19 cellular contexts compared by ENCODE assay signal in genomic region chr15:63378946-63379345, GRCh38. TPM values are rescaled to one million over a fixed set of nuclear protein-coding genes. Genes with fewer than 3 reads are reported as not detected.
DNase-seq lines count a peak whose midpoint lies in the region; ATAC-seq and TF ChIP-seq lines count a peak whose summit lies in the region.
"Had no signal": no experiment of that assay in that cellular context is flagged by ENCODE, and none has a peak within 500 bp of the region (broad histone marks: within the 10 kb centered on the region; RNA-seq: fewer than 3 reads in every experiment).

No MANE protein-coding gene starts in this region.

- H3K9ac ChIP-seq in SK-N-SH: no peak overlapping the region

- no peaks in the 10 kb centered on the region for H3K27me3 ChIP-seq in SK-N-SH (ENCODE audit: insufficient read depth)
- H3K27me3 ChIP-seq in osteoblast (ENCODE audit: insufficient read depth, low read length): no peaks in the 10 kb centered on the region
- H3K27me3 ChIP-seq: Peyer's patch had no signal

- 97% methylated on average over 6 of the region's 7 CpGs for WGBS in SK-N-SH (ENCODE audit: low lambda C conversion rate)

- TF ChIP-seq RAD21 in SK-N-SH (IDR thresholded peaks at IDR 0.05; ENCODE audit: low read length): no peak

- H3K27ac ChIP-seq in SK-N-SH (ENCODE audit: low read depth in 2 of 2, low read length in 1 of 2) (no peak overlapping the region), osteoblast (ENCODE audit: low read depth, low read length) (no peak overlapping the region)
- H3K27ac ChIP-seq: 22Rv1 had no signal

- peaks cover 27% of the 10 kb centered on the region for H3F3A ChIP-seq in SK-N-SH (replicated peaks; ENCODE audit: insufficient read depth)

- no peaks in the 10 kb centered on the region for H3K36me3 ChIP-seq in SK-N-SH (replicated peaks in 1 of 2; ENCODE audit: control insufficient read depth in 1 of 2, insufficient read depth in 2 of 2, low read length in 1 of 2)
- no peaks in the 10 kb centered on the region for H3K36me3 ChIP-seq in osteoblast (ENCODE audit: insufficient read depth, low read length)
- H3K36me3 ChIP-seq: Peyer's patch had no signal

- DNase-seq in SK-N-SH (no peak), epithelial cell of proximal tubule (ENCODE audit: low read depth) (no peak), osteoblast (ENCODE audit: insufficient read length, low spot score, missing footprints) (no peak), C1 segment of cervical spinal cord (lab: John Stamatoyannopoulos, UW) (no peak), NCI-H524 treated with DMSO at 0.1 percent for 48 hours (lab: John Stamatoyannopoulos, UW) (no peak), T-helper 9 cell (no peak)
- DNase-seq: Caco-2, DMS53, HCEC 1CT, MM.1S, NCI-H1105 treated with DMSO at 0.1 percent for 48 hours, NCI-H187 treated with DMSO at 0.1 percent for 48 hours, NCI-H2171, SIG-M5 had no signal

- ATAC-seq in SK-N-SH treated with all-trans-retinoic acid at 6 μM for 48 hours (no peak), HG03135 (IDR thresholded peaks at IDR 0.05; ENCODE audit: unreplicated experiment) (no peak)

- H4K20me1 ChIP-seq in SK-N-SH (ENCODE audit: insufficient read depth): no peaks in the 10 kb centered on the region
- H4K20me1 ChIP-seq in osteoblast (ENCODE audit: insufficient read depth, low read length): no peaks in the 10 kb centered on the region

- POLR2A ChIA-PET in SK-N-SH (lab: Yijun Ruan, JAX): no interaction called here

- TF ChIP-seq EP300 in SK-N-SH (IDR thresholded peaks at IDR 0.05; ENCODE audit: borderline replicate concordance in 1 of 2, low read depth in 1 of 2, low read length in 1 of 2): no peak

- H3K4me3 ChIP-seq in SK-N-SH (ENCODE audit: low read depth in 2 of 2, low read length in 1 of 2) (no peak overlapping the region), epithelial cell of proximal tubule (ENCODE audit: low read depth, low read length) (peak overlapping the region; percentile 81), osteoblast (ENCODE audit: insufficient read depth, low read length) (no peak overlapping the region)
- H3K4me3 ChIP-seq: Peyer's patch had no signal

- H2AFZ ChIP-seq in SK-N-SH (ENCODE audit: low read depth) (no peak overlapping the region), osteoblast (ENCODE audit: low read length) (no peak overlapping the region)

- CTCF ChIA-PET in SK-N-SH (lab: Yijun Ruan, JAX): interaction anchor here (1.1 to 1.3 kb wide), 3 partner anchors 35 to 91 kb away, joined by 3 to 5 read pairs (median 3); no protein-coding TSS in a partner anchor

- TF ChIP-seq CTCF in SK-N-SH (IDR thresholded peaks at IDR 0.05) (no peak), epithelial cell of proximal tubule (conservative IDR thresholded peaks at IDR 0.05; ENCODE audit: low read depth, low read length) (no peak), osteoblast (IDR thresholded peaks at IDR 0.05; ENCODE audit: extremely low read depth, low read depth, low read length) (no peak)

- peaks cover 35 to 36% of the 10 kb centered on the region in 2 experiments for H3K4me1 ChIP-seq in SK-N-SH (ENCODE audit: control insufficient read depth in 1 of 2, insufficient read depth in 2 of 2, low read depth in 1 of 2, low read length in 1 of 2)
- peaks cover 57% of the 10 kb centered on the region for H3K4me1 ChIP-seq in osteoblast (ENCODE audit: insufficient read depth, low read length)
- H3K4me1 ChIP-seq: Caco-2 had no signal

- H3K9me3 ChIP-seq in SK-N-SH (no peaks in the 10 kb centered on the region), osteoblast (ENCODE audit: low read depth, low read length) (no peaks in the 10 kb centered on the region)
- H3K9me3 ChIP-seq: Caco-2, Peyer's patch had no signal

- no peaks in the 10 kb centered on the region for H3K9me2 ChIP-seq in SK-N-SH

- H3K79me2 ChIP-seq in SK-N-SH (ENCODE audit: insufficient read depth): peaks cover 59% of the 10 kb centered on the region
- H3K79me2 ChIP-seq in osteoblast (ENCODE audit: insufficient read depth, low read length): peaks cover 66% of the 10 kb centered on the region

- H3K4me2 ChIP-seq in SK-N-SH (peak overlapping the region; percentile 96), osteoblast (ENCODE audit: insufficient read depth, low read length) (peak overlapping the region; percentile 91)

TF ChIP-seq in SK-N-SH, 30 proteins besides CTCF, POLR2A, EP300 and RAD21:
- TF ChIP-seq YY1 (IDR thresholded peaks at IDR 0.05; ENCODE audit: low read depth) (no peak), USF1 (IDR thresholded peaks at IDR 0.05; ENCODE audit: borderline replicate concordance, low read depth) (no peak), RCOR1 (IDR thresholded peaks at IDR 0.05; ENCODE audit: low read length) (no peak), MEF2A (IDR thresholded peaks at IDR 0.05; ENCODE audit: borderline replicate concordance, low read depth) (no peak), NRF1 (IDR thresholded peaks at IDR 0.05; ENCODE audit: low read depth, low read length) (no peak), FOXJ3 (CRISPR knock-in tag; IDR thresholded peaks at IDR 0.05) (no peak), NFIC (IDR thresholded peaks at IDR 0.05; ENCODE audit: borderline replicate concordance) (no peak), GATA2 (CRISPR knock-in tag; IDR thresholded peaks at IDR 0.05) (no peak), SIN3A (IDR thresholded peaks at IDR 0.05; ENCODE audit: borderline replicate concordance, low read depth, low read length) (no peak), SMC3 (IDR thresholded peaks at IDR 0.05; ENCODE audit: low read depth, low read length) (no peak), TCF12 (IDR thresholded peaks at IDR 0.05) (no peak), CHD2 (IDR thresholded peaks at IDR 0.05; ENCODE audit: low read length, partially characterized antibody) (no peak), PBX3 (IDR thresholded peaks at IDR 0.05) (no peak), GABPA (IDR thresholded peaks at IDR 0.05; ENCODE audit: low read depth) (no peak)

TF ChIP-seq in SK-N-SH treated with all-trans-retinoic acid at 6 μM for 48 hours, 23 proteins besides CTCF, POLR2A, EP300 and RAD21:
- TF ChIP-seq ZFP3 (CRISPR knock-in tag; IDR thresholded peaks at IDR 0.05): no peak
TF ChIP-seq in SK-N-SH treated with all-trans-retinoic acid at 6 μM for 48 hours: peak in this region for 0.

RNA-seq across cellular contexts. Expression of gene CA12, which starts 2.7 kb away (rescaled TPM):
- 39.4 and 44.3 TPM in 2 replicates for polyA plus RNA-seq in SK-N-SH (2012; rRNA removed)
- polyA plus RNA-seq in SK-N-SH (2012; cell fraction: cytosol; rRNA removed): 32.6 and 41.3 TPM in 2 replicates
- 25.4 and 33.6 TPM in 2 replicates for polyA plus RNA-seq in SK-N-SH (2012; cell fraction: nucleus; rRNA removed)
- total RNA-seq in epithelial cell of proximal tubule (6.3 and 19.7 TPM in 2 replicates), osteoblast (107 and 114 TPM in 2 replicates)
- polyA plus RNA-seq: CD14-positive monocyte had no signal
